Comparison of ENCODE assay signal across 8 cellular contexts in genomic region chr16:66521951-66522771, GRCh38.
DNase-seq lines count a peak whose midpoint lies in the region; ATAC-seq lines count a peak whose summit lies in the region.

No MANE protein-coding gene starts in this region.

- DNase-seq in T-helper 2 cell treated with Interferon-gamma antibody and Interleukin-4, amounts not matched to agents 5 μg/mL and 100 μg/mL, for 36 hours (ENCODE audit: low spot score): peak; percentile 96
- DNase-seq in astrocyte of the hippocampus (ENCODE audit: low read depth, low spot score) (peak; percentile 92), memory B cell (ENCODE audit: low spot score in 2 of 2) (no peak), DMS114 treated with DMSO at 0.1 percent for 48 hours (lab: John Stamatoyannopoulos, UW; ENCODE audit: unreplicated experiment) (no peak)
- DNase-seq in stimulated activated naive CD4-positive, alpha-beta T cell (lab: John Stamatoyannopoulos, UW): peak; percentile 10 to 39 (median 23)

- peak overlapping the region; percentile 60 for H3K4me3 Mint-ChIP-seq in T-helper 2 cell treated with Interferon-gamma antibody and Interleukin-4, amounts not matched to agents 5 μg/mL and 100 μg/mL, for 36 hours
- H3K4me3 Mint-ChIP-seq in memory B cell: peak overlapping the region; percentile 70

- ATAC-seq in GM18909 (IDR thresholded peaks at IDR 0.05; ENCODE audit: poor library complexity, unreplicated experiment) (peak; percentile 69), HG03354 (IDR thresholded peaks at IDR 0.05; ENCODE audit: poor library complexity, severe bottlenecking, unreplicated experiment) (peak; percentile 40), memory B cell (ENCODE audit: low read depth) (no peak), GM18858 (IDR thresholded peaks at IDR 0.05; ENCODE audit: unreplicated experiment) (no peak)

- peak overlapping the region; percentile 90 for H3K27ac Mint-ChIP-seq in T-helper 2 cell treated with Interferon-gamma antibody and Interleukin-4, amounts not matched to agents 5 μg/mL and 100 μg/mL, for 36 hours
- peak overlapping the region; percentile 96 for H3K27ac Mint-ChIP-seq in memory B cell

- H3K4me1 Mint-ChIP-seq in T-helper 2 cell treated with Interferon-gamma antibody and Interleukin-4, amounts not matched to agents 5 μg/mL and 100 μg/mL, for 36 hours (ENCODE audit: low read depth): peaks cover 83% of the 10 kb centered on the region
- H3K4me1 Mint-ChIP-seq in memory B cell: peaks cover 58% of the 10 kb centered on the region

- H3K27me3 Mint-ChIP-seq in T-helper 2 cell treated with Interferon-gamma antibody and Interleukin-4, amounts not matched to agents 5 μg/mL and 100 μg/mL, for 36 hours (ENCODE audit: low read depth): no peaks in the 10 kb centered on the region
- no peaks in the 10 kb centered on the region for H3K27me3 Mint-ChIP-seq in memory B cell

- no peaks in the 10 kb centered on the region for H3K9me3 Mint-ChIP-seq in T-helper 2 cell treated with Interferon-gamma antibody and Interleukin-4, amounts not matched to agents 5 μg/mL and 100 μg/mL, for 36 hours
- no peaks in the 10 kb centered on the region for H3K9me3 Mint-ChIP-seq in memory B cell

- peaks cover 19% of the 10 kb centered on the region for H3K36me3 Mint-ChIP-seq in T-helper 2 cell treated with Interferon-gamma antibody and Interleukin-4, amounts not matched to agents 5 μg/mL and 100 μg/mL, for 36 hours (ENCODE audit: low read depth)
- no peaks in the 10 kb centered on the region for H3K36me3 Mint-ChIP-seq in memory B cell

Comparison
In these comparisons a context has a peak if more than half of its experiments do, and no peak if none do; other contexts are left out.
1. ATAC-seq: peak in GM18909 (single experiment) and HG03354 (single experiment); none in memory B cell (single experiment) and GM18858 (single experiment).
2. DNase-seq: peak in T-helper 2 cell treated with Interferon-gamma antibody and Interleukin-4, amounts not matched to agents 5 μg/mL and 100 μg/mL, for 36 hours (single experiment), astrocyte of the hippocampus (single experiment) and stimulated activated naive CD4-positive, alpha-beta T cell (6 of 6); none in memory B cell (0 of 2) and DMS114 treated with DMSO at 0.1 percent for 48 hours (single experiment).